In the genomic region with DNA sequence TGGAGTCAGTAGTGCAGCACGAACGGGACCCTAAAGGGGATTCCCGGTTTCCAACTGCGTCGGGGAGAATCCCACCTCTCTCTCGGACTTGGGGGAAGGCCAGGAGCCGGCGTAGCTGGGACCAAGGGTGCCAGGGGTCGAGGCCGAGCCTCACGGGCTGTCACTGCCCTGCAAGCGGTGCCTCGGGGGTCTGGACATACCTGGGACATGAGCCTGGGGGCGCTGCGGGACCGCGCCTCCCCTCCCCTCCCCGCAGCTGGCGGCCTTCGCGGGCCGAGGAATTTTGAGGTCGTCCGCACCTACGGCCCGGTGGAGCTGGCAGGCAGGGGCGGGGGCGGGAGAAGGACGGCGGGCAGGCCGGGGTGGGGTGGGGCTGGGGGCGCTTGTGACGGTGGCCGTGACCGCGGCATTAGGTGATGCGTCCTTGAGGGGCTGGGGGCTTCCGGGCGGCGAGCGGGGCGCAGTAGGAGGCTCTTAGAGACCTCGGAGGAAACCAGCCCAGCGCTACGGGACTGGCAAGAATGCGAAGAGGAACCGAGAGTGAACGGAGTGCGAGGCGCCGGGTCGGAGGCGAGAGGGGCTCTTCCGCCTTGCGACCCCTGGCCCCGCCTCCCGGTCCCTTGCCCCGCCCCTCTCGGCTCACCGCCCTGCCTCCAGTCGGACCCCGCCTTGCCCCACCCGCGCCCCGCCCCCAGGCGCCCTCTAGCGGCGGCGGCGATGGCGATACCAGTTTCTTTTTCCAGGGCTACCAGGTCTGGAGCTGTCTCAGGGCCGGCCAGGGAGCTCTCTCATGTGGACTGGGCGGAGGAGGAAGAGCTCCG, we compare ENCODE assay signal across 8 cellular contexts. TPM values are rescaled to one million over a fixed set of nuclear protein-coding genes. Genes with fewer than 3 reads are reported as not detected.
DNase-seq lines count a peak whose midpoint lies in the region; ATAC-seq and TF ChIP-seq lines count a peak whose summit lies in the region.

No MANE protein-coding gene starts in this region.

- peaks cover 14% of the 10 kb centered on the region for H3K4me1 Mint-ChIP-seq in activated naive CD8-positive, alpha-beta T cell treated with anti-CD3 and anti-CD28 coated beads, Interleukin-2, amount 10 ng/mL, durations not matched to agents 7 days and 5 days

- in situ Hi-C loops in transverse colon (cut with MboI; ENCODE audit: low pct_ligation_motif_present in 1 of 4, low pct_unique_long_range_greater_than_20kb in 1 of 4, low sequenced_read_pairs in 3 of 4), result no loop called here

- POLR2A ChIA-PET in activated naive CD8-positive, alpha-beta T cell treated with anti-CD3 and anti-CD28 coated beads, Interleukin-2, amount 10 ng/mL, durations not matched to agents 7 days and 5 days (lab: Charles Lee), result interaction anchor here (0.5 to 2.3 kb wide), 4 partner anchors 49 to 1768 kb away, joined by 3 to 10 read pairs (median 3); partner anchors contain the start of gene CYCS

- no peaks in the 10 kb centered on the region for H3K36me3 ChIP-seq in transverse colon

- H3K27me3 Mint-ChIP-seq in activated naive CD8-positive, alpha-beta T cell treated with anti-CD3 and anti-CD28 coated beads, Interleukin-2, amount 10 ng/mL, durations not matched to agents 7 days and 5 days, result peaks cover 5% of the 10 kb centered on the region

- no peak for TF ChIP-seq EP300 in transverse colon (IDR thresholded peaks at IDR 0.05; ENCODE audit: low read depth)

- H3K27ac Mint-ChIP-seq in activated naive CD8-positive, alpha-beta T cell treated with anti-CD3 and anti-CD28 coated beads, Interleukin-2, amount 10 ng/mL, durations not matched to agents 7 days and 5 days, result peak overlapping the region; percentile 92

- H3K9me3 Mint-ChIP-seq in activated naive CD8-positive, alpha-beta T cell treated with anti-CD3 and anti-CD28 coated beads, Interleukin-2, amount 10 ng/mL, durations not matched to agents 7 days and 5 days, result no peaks in the 10 kb centered on the region

- H3K4me3 ChIP-seq in GM12875 (ENCODE audit: low read depth, low read length), result peak overlapping the region; percentile 61
- H3K4me3 ChIP-seq in transverse colon, result peak overlapping the region; percentile 80 to 84 (median 82)

- peak; percentile 61 for TF ChIP-seq POLR2A in transverse colon (IDR thresholded peaks at IDR 0.05)

- intact Hi-C loops in cardiac septum (cut with DNase I), result no loop called here
- intact Hi-C loops in transverse colon (cut with DNase I; ENCODE audit: low total_unique reads), result no loop called here

- H3K4me1 ChIP-seq in transverse colon, result peaks cover 0 to 20% (median 9%) of the 10 kb centered on the region in 4 donors

- H3K36me3 Mint-ChIP-seq in activated naive CD8-positive, alpha-beta T cell treated with anti-CD3 and anti-CD28 coated beads, Interleukin-2, amount 10 ng/mL, durations not matched to agents 7 days and 5 days, result peaks cover 6% of the 10 kb centered on the region

- H3K4me3 Mint-ChIP-seq in activated naive CD8-positive, alpha-beta T cell treated with anti-CD3 and anti-CD28 coated beads, Interleukin-2, amount 10 ng/mL, durations not matched to agents 7 days and 5 days, result peak overlapping the region; percentile 84

- H3K9me3 ChIP-seq in transverse colon, result no peaks in the 10 kb centered on the region

- DNase-seq in NCI-H1105 treated with DMSO at 0.1 percent for 48 hours (lab: John Stamatoyannopoulos, UW) (peak; percentile 79), SKM-1 treated with dmso at 0.1 percent for 144 hours (lab: John Stamatoyannopoulos, UW; ENCODE audit: unreplicated experiment) (peak; percentile 88), cardiac septum (ENCODE audit: low spot score) (peak; percentile 96), pons (ENCODE audit: low spot score) (peak; percentile 78), transverse colon (peak; percentile 98)
- DNase-seq in activated naive CD8-positive, alpha-beta T cell treated with anti-CD3 and anti-CD28 coated beads, Interleukin-2, amount 10 ng/mL, durations not matched to agents 7 days and 5 days, result peak; percentile 100

- WGBS in transverse colon (ENCODE audit: low coverage in 1 of 2), 2 donors, result 0 to 2% methylated on average over 3 to 47 of the region's 74 CpGs

- H3K27me3 ChIP-seq in transverse colon, result no peaks in the 10 kb centered on the region

- peak overlapping the region; percentile 91 to 95 (median 92) for H3K27ac ChIP-seq in transverse colon

- peak; percentile 96 for ATAC-seq in HG02759 (IDR thresholded peaks at IDR 0.05; ENCODE audit: unreplicated experiment)
- ATAC-seq in activated naive CD8-positive, alpha-beta T cell treated with anti-CD3 and anti-CD28 coated beads, Interleukin-2, amount 10 ng/mL, durations not matched to agents 7 days and 5 days (ENCODE audit: low read depth), result peak; percentile 95

- peak; percentile 84 for TF ChIP-seq CTCF in GM12875 (IDR thresholded peaks at IDR 0.05; ENCODE audit: borderline replicate concordance, insufficient read depth, low read depth, low read length)
- peak; percentile 69 to 95 (median 92) for TF ChIP-seq CTCF in transverse colon (IDR thresholded peaks at IDR 0.05)

RNA-seq across cellular contexts. Expression of gene NPVF, which starts 48.3 kb away (rescaled TPM):
- total RNA-seq in activated naive CD8-positive, alpha-beta T cell treated with anti-CD3 and anti-CD28 coated beads, Interleukin-2, amount 10 ng/mL, durations not matched to agents 7 days and 5 days, result not detected
- total RNA-seq in cardiac septum (not detected), transverse colon (not detected)

RNA-seq across cellular contexts. Expression of gene CYCS, which starts 54.9 kb away (rescaled TPM):
- total RNA-seq in activated naive CD8-positive, alpha-beta T cell treated with anti-CD3 and anti-CD28 coated beads, Interleukin-2, amount 10 ng/mL, durations not matched to agents 7 days and 5 days, result 10 to 100 TPM; 85.6 to 94.7 TPM
- total RNA-seq in cardiac septum (494 TPM), transverse colon (100 to 1,000 TPM in 2 of 4 donors, 10 to 100 TPM in 2; 29.9 to 129 (median 66.8) TPM)

Comparison
In these comparisons a context has a peak if more than half of its experiments do, and no peak if none do; other contexts are left out.
1. Peak in every context shown above with its lines: DNase-seq, ATAC-seq, H3K4me3 ChIP-seq and H3K27ac ChIP-seq.